Comparison of ENCODE assay signal across 1 cellular context in the genomic region with DNA sequence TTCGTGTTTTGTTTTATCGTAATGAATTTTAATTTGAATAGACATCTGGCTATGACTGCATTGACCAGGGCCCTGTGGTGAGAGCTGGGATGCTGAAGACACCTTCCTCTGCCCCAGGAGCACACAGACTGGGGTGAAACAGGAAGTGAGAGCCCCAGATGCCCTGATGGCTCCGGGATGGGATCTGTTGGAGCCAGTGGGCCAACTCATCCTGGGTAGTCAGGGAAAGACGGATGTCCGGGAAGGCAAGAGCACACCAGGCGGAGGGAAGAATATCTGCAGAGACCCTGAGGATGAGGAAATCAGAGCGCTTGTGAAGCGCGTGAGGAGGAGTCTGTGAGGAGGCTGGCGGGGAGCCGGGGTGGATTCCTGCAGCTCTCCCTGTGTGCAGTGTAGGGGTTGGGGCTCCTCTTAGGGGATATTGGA.
TF ChIP-seq lines count a peak whose summit lies in the region.

No MANE protein-coding gene starts in this region.

TF ChIP-seq in endothelial cell of umbilical vein, 7 proteins besides CTCF, POLR2A, EP300 and RAD21:
- TF ChIP-seq POLR2AphosphoS5 (IDR thresholded peaks at IDR 0.05; ENCODE audit: insufficient read depth, low read depth, low read length) (no peak), GATA2 (IDR thresholded peaks at IDR 0.05; ENCODE audit: insufficient read depth, insufficient read length, low read depth, low read length) (peak; percentile 52)
